Comparison of ENCODE assay signal across 26 cellular contexts in genomic region chr13:112146073-112146360, GRCh38.
"Had no signal": no experiment of that assay in that cellular context is flagged by ENCODE, and none has a peak within 500 bp of the region (broad histone marks: within the 10 kb centered on the region; RNA-seq: fewer than 3 reads in every experiment).

No MANE protein-coding gene starts in this region.

- H3K4me1 ChIP-seq: SJSA1 had no signal

- DNase-seq: activated CD4-positive, alpha-beta T cell treated with anti-CD3 and anti-CD28 coated beads for 48 hours; activated CD4-positive, alpha-beta T cell treated with anti-CD3 and anti-CD28 coated beads, Interleukin-2, amount 50 U/mL, for 4 hours; activated CD4-positive, CD25-positive, alpha-beta regulatory T cell treated with anti-CD3 and anti-CD28 coated beads, Interleukin-2, amount 50 U/mL, for 72 hours; activated CD8-positive, alpha-beta memory T cell treated with anti-CD3 and anti-CD28 coated beads, Interleukin-2, amount 50 U/mL, for 48 hours; activated CD8-positive, alpha-beta T cell treated with anti-CD3 and anti-CD28 coated beads, Interleukin-2, amount 10 ng/mL, durations not matched to agents 7 days and 5 days; activated naive CD4-positive, alpha-beta T cell treated with Interleukin-2 at 50 U/mL for 16 hours; activated naive CD8-positive, alpha-beta T cell treated with anti-CD3 and anti-CD28 coated beads, Interleukin-2, amount 50 U/mL, for 24 hours; activated T-cell treated with anti-CD3 and anti-CD28 coated beads, Interleukin-2, amount 50 U/mL, for 1 hour; amniotic stem cell; brain microvascular endothelial cell; IMR-90; Kasumi-1; KBM-7; NCI-H1105 treated with DMSO at 0.1 percent for 48 hours; NCI-H1930; NCI-H345; NCI-H510A; NCI-H69; NK-92 treated with Interleukin-12 subunit alpha and Interleukin-12 subunit beta, amount 100 ng/mL, for 24 hours; PC-3; SHP77 had no signal

- H3K27me3 ChIP-seq: brain microvascular endothelial cell, cardiac muscle cell had no signal

- H3K4me3 ChIP-seq: cardiac muscle cell, SJSA1 had no signal

- H3K9me3 ChIP-seq: SJSA1 had no signal

- H3K36me3 ChIP-seq: brain microvascular endothelial cell, cardiac muscle cell, SJSA1 had no signal

- ATAC-seq: activated CD8-positive, alpha-beta T cell treated with anti-CD3 and anti-CD28 coated beads, Interleukin-2, amount 10 ng/mL, durations not matched to agents 7 days and 5 days; activated naive CD4-positive, alpha-beta T cell treated with anti-CD3 and anti-CD28 coated beads, Interleukin-2, amount 50 U/mL, for 72 hours; activated naive CD8-positive, alpha-beta T cell treated with anti-CD3 and anti-CD28 coated beads, Interleukin-2, amount 50 U/mL, for 24 hours; PC-3; SK-N-SH treated with all-trans-retinoic acid at 6 μM for 48 hours; WTC11 had no signal

- H3K27ac ChIP-seq: brain microvascular endothelial cell, cardiac muscle cell, SJSA1 had no signal
